ENCODE assay signal across 8 cellular contexts in the genomic region with DNA sequence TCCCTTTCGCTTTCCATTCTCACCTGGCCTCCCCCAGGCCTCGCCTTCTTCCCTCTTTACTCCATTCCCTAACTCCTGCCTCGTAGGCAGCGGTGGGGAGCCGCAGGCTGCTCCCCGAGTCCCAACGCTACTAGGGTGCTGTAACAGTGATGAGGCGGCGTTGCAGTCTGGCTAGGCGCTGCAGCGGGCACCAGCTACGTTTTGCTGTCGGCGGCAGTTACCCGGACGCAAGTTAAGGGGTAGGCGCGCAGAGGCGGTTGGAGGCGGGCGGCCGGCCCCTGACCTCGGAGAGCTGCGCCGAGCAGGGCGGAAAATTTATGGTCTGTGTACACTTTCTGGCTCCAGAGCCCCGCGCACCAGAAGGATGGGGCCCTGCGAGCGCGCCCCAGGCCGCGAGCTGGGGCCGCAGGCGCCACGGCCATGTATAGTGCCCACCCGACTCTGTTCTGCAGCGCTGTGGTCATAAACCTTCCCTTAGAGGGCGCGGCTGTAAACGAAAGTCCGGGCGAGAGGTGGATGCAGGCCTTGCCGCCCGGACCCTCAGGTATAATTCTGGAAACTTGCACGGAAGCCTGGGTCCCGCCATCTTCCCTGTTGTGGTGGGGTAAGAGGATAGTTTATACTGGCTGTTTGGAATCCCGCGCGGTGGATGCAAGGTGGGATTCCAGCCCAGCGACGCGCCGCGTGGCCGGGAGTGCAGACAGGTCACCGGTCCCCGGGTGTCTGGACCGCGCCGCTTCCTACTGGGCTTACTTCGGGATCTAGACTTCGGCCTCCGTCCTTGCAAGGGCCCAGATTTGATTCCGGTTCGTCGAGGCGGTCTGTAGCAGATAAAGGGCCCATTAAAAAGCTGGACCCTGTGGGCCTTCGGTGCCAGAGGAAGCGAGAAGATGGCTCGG. TPM values are rescaled to one million over a fixed set of nuclear protein-coding genes. Genes with fewer than 3 reads are reported as not detected.
A peak's percentile ranks its signal among the peaks of the same experiment; 100 is the strongest.
DNase-seq lines count a peak whose midpoint lies in the region; TF ChIP-seq lines count a peak whose summit lies in the region.

No MANE protein-coding gene starts in this region.

- H4K5ac ChIP-seq in H9 (ENCODE audit: insufficient read length, low read depth, low read length) = no peak overlapping the region

- H2AFZ ChIP-seq in H9 (ENCODE audit: low read length) = no peak overlapping the region

- no peaks in the 10 kb centered on the region; a peak in 2 of 7 replicates for H3K36me3 Mint-ChIP-seq in H9 (ENCODE audit: insufficient read depth in 1 of 3, low read depth in 3 of 3)

- H4K8ac ChIP-seq in H9 (replicated peaks; ENCODE audit: insufficient read length, low read depth, low read length) = no peak overlapping the region

- H2BK120ac ChIP-seq in H9 (ENCODE audit: low read depth, low read length, poor library complexity, severe bottlenecking) = no peak overlapping the region

- no CpG with 5 or more reads among the region's 71 CpGs for WGBS in H9 (ENCODE audit: extremely low coverage, insufficient read length, low lambda C conversion rate)

- peaks cover 9% of the 10 kb centered on the region for H3K23me2 ChIP-seq in H9 (ENCODE audit: insufficient read length, low read depth, low read length, poor library complexity, severe bottlenecking)

- no peak overlapping the region for H4K91ac ChIP-seq in H9 (ENCODE audit: insufficient read length, low read depth, low read length)

- H3K9me3 Mint-ChIP-seq in H9 = peaks cover 3 to 14% of the 10 kb centered on the region in 2 experiments; a peak in 3 of 5 replicates

- no peaks in the 10 kb centered on the region for H3K79me2 ChIP-seq in H9 (ENCODE audit: insufficient read depth, low read length)

- H2BK15ac ChIP-seq in H9 (ENCODE audit: low read depth, low read length) = no peak overlapping the region

- H3K23ac ChIP-seq in H9 (ENCODE audit: insufficient read length, low read depth, low read length) = no peak overlapping the region

- H3K4me3 ChIP-seq in colonic mucosa (peak overlapping the region; percentile 23), skeletal muscle cell (ENCODE audit: low read depth, low read length) (peak overlapping the region; percentile 23), MG63 (no peak overlapping the region)

- no peak overlapping the region for H3K9ac ChIP-seq in H9 (ENCODE audit: extremely low read depth, insufficient read length, low read length)
- peak overlapping the region in 1 of 2 donors; percentile 24 for H3K9ac ChIP-seq in colonic mucosa (ENCODE audit: low read depth in 2 of 2, low read length in 2 of 2)

- no peak overlapping the region for H2BK20ac ChIP-seq in H9 (ENCODE audit: low read depth, low read length, poor library complexity, severe bottlenecking)

- H3K36me3 ChIP-seq in colonic mucosa = no peaks in the 10 kb centered on the region
- H3K36me3 ChIP-seq in MG63 = no peaks in the 10 kb centered on the region

- no peak overlapping the region for H2BK5ac ChIP-seq in H9 (ENCODE audit: insufficient read length, low read length)

- H3K4ac ChIP-seq in H9 (ENCODE audit: low read depth, low read length) = no peak overlapping the region

- H3K27me3 Mint-ChIP-seq in H9 (ENCODE audit: low read depth) = peaks cover 100% of the 10 kb centered on the region

- peak overlapping the region; percentile 49 for H3K4me2 ChIP-seq in H9 (ENCODE audit: insufficient read depth, insufficient read length, low read length)

- TF ChIP-seq CTCF in H9 (conservative IDR thresholded peaks at IDR 0.05) = 0 out of 3 replicates have a peak, but pooled peaks have one; percentile 18
- no peak for TF ChIP-seq CTCF in colonic mucosa (IDR thresholded peaks at IDR 0.05)

- no peaks in the 10 kb centered on the region for H4K20me1 ChIP-seq in H9 (ENCODE audit: control insufficient read depth, insufficient read depth, insufficient read length)

- no peaks in the 10 kb centered on the region for H3K79me1 ChIP-seq in H9 (ENCODE audit: insufficient read depth, low read depth, low read length, poor library complexity, severe bottlenecking)

- no peak overlapping the region for H3K27ac ChIP-seq in H9 (ENCODE audit: insufficient read length, low read depth, low read length)
- no peak overlapping the region for H3K27ac ChIP-seq in colonic mucosa

- H2AK5ac ChIP-seq in H9 (ENCODE audit: insufficient read length, low read length) = no peak overlapping the region

- H3T11ph ChIP-seq in H9 (ENCODE audit: low read length) = no peak overlapping the region

- no peak overlapping the region for H2BK12ac ChIP-seq in H9 (ENCODE audit: insufficient read length, low read depth, low read length)

- DNase-seq in H9 (peak; percentile 58), colonic mucosa (no peak), left kidney (ENCODE audit: low read depth, low spot score) (peak; percentile 61), skeletal muscle cell (ENCODE audit: low read depth) (no peak), MG63 (no peak), activated gamma-delta T cell (lab: John Stamatoyannopoulos, UW) (no peak), CD1c-positive myeloid dendritic cell (ENCODE audit: extremely low spot score) (no peak)
- DNase-seq in activated CD4-positive, alpha-beta T cell treated with anti-CD3 and anti-CD28 coated beads for 4 hours = no peak

- no peak overlapping the region for H3K14ac ChIP-seq in H9 (ENCODE audit: insufficient read depth, low read length)

- H3K9me3 ChIP-seq in H9 (ENCODE audit: control insufficient read depth, low read depth, low read length) = no peaks in the 10 kb centered on the region
- no peaks in the 10 kb centered on the region for H3K9me3 ChIP-seq in colonic mucosa
- H3K9me3 ChIP-seq in MG63 = no peaks in the 10 kb centered on the region

- peaks cover 26 to 54% of the 10 kb centered on the region in 2 experiments for H3K4me1 Mint-ChIP-seq in H9

- intact Hi-C loops in colonic mucosa (cut with DNase I) = no loop called here

- H3K4me3 Mint-ChIP-seq in H9 = peak overlapping the region; percentile 49 to 78

- peaks cover 2% of the 10 kb centered on the region; the same call in 1 of the 2 replicates for H3K4me1 ChIP-seq in H9 (ENCODE audit: insufficient read depth, low read length)
- no peaks in the 10 kb centered on the region for H3K4me1 ChIP-seq in colonic mucosa

- H3K27ac Mint-ChIP-seq in H9 = no peak overlapping the region; a peak in 1 of 7 replicates

- no peak overlapping the region for H3K18ac ChIP-seq in H9 (ENCODE audit: insufficient read length, low read depth, low read length)

- peaks cover 79% of the 10 kb centered on the region for H3K27me3 ChIP-seq in H9 (ENCODE audit: insufficient read depth, low read length)
- peaks cover 68% of the 10 kb centered on the region for H3K27me3 ChIP-seq in colonic mucosa
- H3K27me3 ChIP-seq in MG63 = no peaks in the 10 kb centered on the region

- H3K56ac ChIP-seq in H9 (ENCODE audit: insufficient read length, low read depth, low read length) = no peak overlapping the region

RNA-seq across cellular contexts. Expression of a gene that starts 15.0 kb away (rescaled TPM):
- total RNA-seq in H9 (2021) (0.37 and 0.88 TPM in 2 replicates), colonic mucosa (1 to 10 TPM; 1.7 to 6.2 TPM)
- 2.0 and 5.6 TPM in 2 replicates for total RNA-seq in MG63 (2014; rRNA removed; shearing (Covaris generic); ENCODE audit: low replicate concordance)

Comparison
In these comparisons a context has a peak if more than half of its experiments do, and no peak if none do; other contexts are left out.
1. DNase-seq: peak in H9 (single experiment) and left kidney (single experiment); none in colonic mucosa (single experiment), skeletal muscle cell (single experiment), MG63 (single experiment), activated gamma-delta T cell (single experiment), CD1c-positive myeloid dendritic cell (single experiment) and activated CD4-positive, alpha-beta T cell treated with anti-CD3 and anti-CD28 coated beads for 4 hours (0 of 2).